ENCODE assay signal across 28 cellular contexts in the genomic region with DNA sequence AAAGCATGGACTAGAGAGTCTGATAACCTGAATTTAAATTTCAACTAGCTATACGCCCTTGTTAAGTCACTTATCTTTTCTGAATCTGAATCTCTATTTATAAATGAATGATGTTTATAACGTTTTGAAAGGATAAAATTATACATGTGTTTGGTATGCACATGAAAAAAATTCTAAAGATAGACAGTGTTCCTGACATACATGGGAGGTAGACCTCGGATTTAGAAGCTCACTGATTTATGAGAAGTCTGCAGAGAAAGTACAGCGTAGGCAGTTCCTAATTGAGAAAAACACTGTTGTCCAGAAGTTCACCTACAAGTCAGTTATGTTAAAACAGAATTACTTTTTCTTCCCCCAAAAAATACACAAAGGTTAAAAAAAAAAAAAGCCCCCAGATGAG. TPM values are rescaled to one million over a fixed set of nuclear protein-coding genes. Genes with fewer than 3 reads are reported as not detected.
"Had no signal": no experiment of that assay in that cellular context is flagged by ENCODE, and none has a peak within 500 bp of the region (broad histone marks: within the 10 kb centered on the region; RNA-seq: fewer than 3 reads in every experiment).

No MANE protein-coding gene starts in this region.

- H3K4me1 ChIP-seq: left lung, lower lobe of right lung, spleen, tibial nerve, uterus had no signal

- H3K4me3 ChIP-seq: left lung, lower lobe of right lung, ovary, spleen, tibial nerve, uterus had no signal

- DNase-seq: head of caudate nucleus; hippocampal formation; immature natural killer cell; kidney; left colon; left lung; lower lobe of right lung; mammary epithelial cell; mesenchymal stem cell; naive B cell; natural killer cell; nucleus accumbens; ovary; retina; right cardiac atrium; small intestine; spleen; stimulated activated CD4-positive, alpha-beta T cell treated with anti-CD3 and anti-CD28 coated beads, Interleukin-4, amount 100 ng/mL, for 24 hours; stimulated activated naive CD4-positive, alpha-beta T cell treated with Interleukin-2 at 50 U/mL for 16 hours; stimulated activated naive CD8-positive, alpha-beta T cell treated with anti-CD3 and anti-CD28 coated beads, Interleukin-15, amount 100 ng/mL, for 72 hours; substantia nigra; uterus had no signal

- ATAC-seq: left colon; left lung; lower lobe of right lung; natural killer cell; right cardiac atrium; sciatic nerve; stimulated activated effector memory CD8-positive, alpha-beta T cell treated with anti-CD3 and anti-CD28 coated beads, Interleukin-12 subunit alpha, Interleukin-12 subunit beta, amount 100 ng/mL, for 72 hours; stimulated activated naive CD8-positive, alpha-beta T cell treated with anti-CD3 and anti-CD28 coated beads, Interleukin-15, amount 100 ng/mL, for 72 hours had no signal

- H3K4me1 Mint-ChIP-seq: immature natural killer cell; naive B cell; natural killer cell; stimulated activated effector memory CD8-positive, alpha-beta T cell treated with anti-CD3 and anti-CD28 coated beads, Interleukin-12 subunit alpha, Interleukin-12 subunit beta, amount 100 ng/mL, for 72 hours; stimulated activated naive CD8-positive, alpha-beta T cell treated with anti-CD3 and anti-CD28 coated beads, Interleukin-15, amount 100 ng/mL, for 72 hours had no signal

- H3K27me3 Mint-ChIP-seq: naive B cell; progenitor cell of endocrine pancreas; stimulated activated naive CD8-positive, alpha-beta T cell treated with anti-CD3 and anti-CD28 coated beads, Interleukin-15, amount 100 ng/mL, for 72 hours; type B pancreatic cell had no signal

- H3K9me3 ChIP-seq: lower lobe of right lung, ovary, uterus had no signal

- H3K27ac ChIP-seq: left lung, lower lobe of right lung, ovary, spleen, tibial nerve had no signal

- H3K36me3 ChIP-seq: left lung, lower lobe of right lung, ovary, spleen, uterus had no signal

- H3K27ac Mint-ChIP-seq: immature natural killer cell; naive B cell; natural killer cell; progenitor cell of endocrine pancreas; stimulated activated effector memory CD8-positive, alpha-beta T cell treated with anti-CD3 and anti-CD28 coated beads, Interleukin-12 subunit alpha, Interleukin-12 subunit beta, amount 100 ng/mL, for 72 hours; stimulated activated naive CD8-positive, alpha-beta T cell treated with anti-CD3 and anti-CD28 coated beads, Interleukin-15, amount 100 ng/mL, for 72 hours; type B pancreatic cell had no signal

- H3K27me3 ChIP-seq: left lung, ovary, spleen, tibial nerve, uterus had no signal

- H3K36me3 Mint-ChIP-seq: naive B cell; natural killer cell; stimulated activated effector memory CD8-positive, alpha-beta T cell treated with anti-CD3 and anti-CD28 coated beads, Interleukin-12 subunit alpha, Interleukin-12 subunit beta, amount 100 ng/mL, for 72 hours had no signal

- H3K4me3 Mint-ChIP-seq: immature natural killer cell; naive B cell; natural killer cell; neural crest cell; stimulated activated effector memory CD8-positive, alpha-beta T cell treated with anti-CD3 and anti-CD28 coated beads, Interleukin-12 subunit alpha, Interleukin-12 subunit beta, amount 100 ng/mL, for 72 hours; stimulated activated naive CD8-positive, alpha-beta T cell treated with anti-CD3 and anti-CD28 coated beads, Interleukin-15, amount 100 ng/mL, for 72 hours; type B pancreatic cell had no signal

RNA-seq across cellular contexts. Expression of a gene that starts 26.6 kb away (rescaled TPM):
- total RNA-seq: natural killer cell had no signal
